10 cellular contexts compared by ENCODE assay signal in genomic region chr9:71685394-71685793, GRCh38.
DNase-seq lines count a peak whose midpoint lies in the region; ATAC-seq, FAIRE-seq and TF ChIP-seq lines count a peak whose summit lies in the region.
"Had no signal": no experiment of that assay in that cellular context is flagged by ENCODE, and none has a peak within 500 bp of the region (broad histone marks: within the 10 kb centered on the region; RNA-seq: fewer than 3 reads in every experiment).

No MANE protein-coding gene starts in this region.

- no peak for FAIRE-seq in GM12891 (lab: Jason Lieb, UNC)
- FAIRE-seq in H54 (lab: Jason Lieb, UNC), result no peak

- TF ChIP-seq CTCF in lower leg skin (IDR thresholded peaks at IDR 0.05), result no peak

- ATAC-seq in HG03196 (IDR thresholded peaks at IDR 0.05; ENCODE audit: unreplicated experiment), result peak; percentile 42
- ATAC-seq in naive thymus-derived CD8-positive, alpha-beta T cell, result peak; percentile 96 to 99
- ATAC-seq: left ventricle myocardium superior had no signal

- DNase-seq in GM12891 (ENCODE audit: insufficient read length, low spot score), result no peak
- DNase-seq in activated CD4-positive, alpha-beta memory T cell treated with anti-CD3 and anti-CD28 coated beads, Interleukin-2, amount 10 ng/mL, durations not matched to agents 7 days and 5 days, result peak; percentile 69
- DNase-seq in naive thymus-derived CD8-positive, alpha-beta T cell, result peak in 8 of 10 donors; percentile 12 to 75 (median 47)
- no peak for DNase-seq in H54 (ENCODE audit: insufficient read length, low spot score)
- DNase-seq in DMS 273 (lab: John Stamatoyannopoulos, UW; ENCODE audit: unreplicated experiment), result no peak
- DNase-seq in lower leg skin (ENCODE audit: low spot score in 2 of 2), result no peak
- DNase-seq: activated CD8-positive, alpha-beta memory T cell treated with anti-CD3 and anti-CD28 coated beads for 24 hours; erythroblast; left ventricle myocardium superior had no signal

- TF ChIP-seq POLR2A in GM12891 (IDR thresholded peaks at IDR 0.05; ENCODE audit: low read depth, low read length) (no peak), H54 (IDR thresholded peaks at IDR 0.05; ENCODE audit: low read depth, low read length) (no peak), lower leg skin (IDR thresholded peaks at IDR 0.05) (no peak)

- peaks cover 79% of the 10 kb centered on the region for H3K36me3 Mint-ChIP-seq in activated CD4-positive, alpha-beta memory T cell treated with anti-CD3 and anti-CD28 coated beads, Interleukin-2, amount 10 ng/mL, durations not matched to agents 7 days and 5 days (ENCODE audit: low read depth)
- H3K36me3 Mint-ChIP-seq in naive thymus-derived CD8-positive, alpha-beta T cell, result peaks cover 12 to 50% (median 28%) of the 10 kb centered on the region in 3 donors

- POLR2A ChIA-PET in activated CD4-positive, alpha-beta memory T cell treated with anti-CD3 and anti-CD28 coated beads, Interleukin-2, amount 10 ng/mL, durations not matched to agents 7 days and 5 days (lab: Charles Lee), result interaction anchor here (0.6 to 5.3 kb wide), 11 partner anchors 10 to 680 kb away, joined by 3 to 38 read pairs (median 4); no protein-coding TSS in a partner anchor
- POLR2A ChIA-PET in naive thymus-derived CD8-positive, alpha-beta T cell (lab: Charles Lee), result interaction anchor here (0.6 to 1.6 kb wide), 6 partner anchors 8 to 97 kb away, joined by 3 to 7 read pairs (median 4); partner anchors contain the start of gene CEMIP2

- no peaks in the 10 kb centered on the region for H3K9me3 Mint-ChIP-seq in activated CD4-positive, alpha-beta memory T cell treated with anti-CD3 and anti-CD28 coated beads, Interleukin-2, amount 10 ng/mL, durations not matched to agents 7 days and 5 days
- H3K9me3 Mint-ChIP-seq in naive thymus-derived CD8-positive, alpha-beta T cell, result no peaks in the 10 kb centered on the region

- H3K4me3 ChIP-seq in lower leg skin (ENCODE audit: low read depth, poor library complexity, severe bottlenecking), result no peak overlapping the region

- peaks cover 63% of the 10 kb centered on the region for H3K4me1 Mint-ChIP-seq in activated CD4-positive, alpha-beta memory T cell treated with anti-CD3 and anti-CD28 coated beads, Interleukin-2, amount 10 ng/mL, durations not matched to agents 7 days and 5 days
- peaks cover 16 to 77% (median 48%) of the 10 kb centered on the region in 4 donors for H3K4me1 Mint-ChIP-seq in naive thymus-derived CD8-positive, alpha-beta T cell

- intact Hi-C loops in lower leg skin (cut with DNase I; ENCODE audit: low total_unique reads), result no loop called here

- WGBS in lower leg skin, 2 donors, result 33 to 70% methylated on average over 1 of the region's 1 CpG

- H3K27me3 Mint-ChIP-seq in activated CD4-positive, alpha-beta memory T cell treated with anti-CD3 and anti-CD28 coated beads, Interleukin-2, amount 10 ng/mL, durations not matched to agents 7 days and 5 days, result no peaks in the 10 kb centered on the region
- no peaks in the 10 kb centered on the region for H3K27me3 Mint-ChIP-seq in naive thymus-derived CD8-positive, alpha-beta T cell

- peak overlapping the region; percentile 80 for H3K27ac Mint-ChIP-seq in activated CD4-positive, alpha-beta memory T cell treated with anti-CD3 and anti-CD28 coated beads, Interleukin-2, amount 10 ng/mL, durations not matched to agents 7 days and 5 days
- peak overlapping the region in 8 of 10 donors; percentile 3 to 68 (median 36) for H3K27ac Mint-ChIP-seq in naive thymus-derived CD8-positive, alpha-beta T cell

- H3K4me3 Mint-ChIP-seq in activated CD4-positive, alpha-beta memory T cell treated with anti-CD3 and anti-CD28 coated beads, Interleukin-2, amount 10 ng/mL, durations not matched to agents 7 days and 5 days, result peak overlapping the region; percentile 70
- H3K4me3 Mint-ChIP-seq in naive thymus-derived CD8-positive, alpha-beta T cell, result peak overlapping the region in 9 of 10 donors; percentile 8 to 76 (median 58)

- CTCF ChIA-PET in activated CD4-positive, alpha-beta memory T cell treated with anti-CD3 and anti-CD28 coated beads, Interleukin-2, amount 10 ng/mL, durations not matched to agents 7 days and 5 days (lab: Charles Lee), result interaction anchor here (0.6 to 3.4 kb wide), 14 partner anchors 13 to 122 kb away, joined by 3 to 27 read pairs (median 4); partner anchors contain the start of gene CEMIP2

TF ChIP-seq in GM12891, 5 proteins besides CTCF, POLR2A, EP300 and RAD21:
- no peak for TF ChIP-seq POU2F2 (IDR thresholded peaks at IDR 0.05; ENCODE audit: low read depth, low read length)
- no peak for TF ChIP-seq POLR2AphosphoS5 (IDR thresholded peaks at IDR 0.05; ENCODE audit: low read depth, low read length)
- TF ChIP-seq TAF1 (IDR thresholded peaks at IDR 0.05; ENCODE audit: low read depth, low read length), result no peak
- 0 out of 2 replicates have a peak, but pooled peaks have one; percentile 17 for TF ChIP-seq SPI1 (IDR thresholded peaks at IDR 0.05; ENCODE audit: low read depth, low read length)
- no peak for TF ChIP-seq PAX5 (IDR thresholded peaks at IDR 0.05; ENCODE audit: insufficient read depth, low read length, severe bottlenecking)

Comparison
In these comparisons a context has a peak if more than half of its experiments do, and no peak if none do; other contexts are left out.
1. DNase-seq: peak in activated CD4-positive, alpha-beta memory T cell treated with anti-CD3 and anti-CD28 coated beads, Interleukin-2, amount 10 ng/mL, durations not matched to agents 7 days and 5 days (single experiment) and naive thymus-derived CD8-positive, alpha-beta T cell (8 of 10); none in GM12891 (single experiment), H54 (single experiment), DMS 273 (single experiment) and lower leg skin (0 of 2).